In genomic region chr5:2019716-2020115, GRCh38 we compare ENCODE assay signal across 18 cellular contexts.
A peak's percentile ranks its signal among the peaks of the same experiment; 100 is the strongest.
DNase-seq lines count a peak whose midpoint lies in the region; ATAC-seq, FAIRE-seq and TF ChIP-seq lines count a peak whose summit lies in the region.
"Had no signal": no experiment of that assay in that cellular context is flagged by ENCODE, and none has a peak within 500 bp of the region (broad histone marks: within the 10 kb centered on the region; RNA-seq: fewer than 3 reads in every experiment).

No MANE protein-coding gene starts in this region.

- ATAC-seq in stimulated activated naive B cell treated with anti-CD40 and anti-IgM and Interleukin-4, amounts not matched to agents 10 μg/mL and 1 μg/mL and 100 μg/mL, for 72 hours (replicated peaks): no peak
- no peak for ATAC-seq in Right ventricle myocardium inferior
- ATAC-seq: CD8-positive, alpha-beta T cell; GM23338; HCT116 had no signal

- no peaks in the 10 kb centered on the region for H3K36me3 Mint-ChIP-seq in osteocyte (ENCODE audit: unreplicated experiment)
- peaks cover 0 to 2% of the 10 kb centered on the region in 2 donors for H3K36me3 Mint-ChIP-seq in stimulated activated naive B cell treated with anti-CD40 and anti-IgM and Interleukin-4, amounts not matched to agents 10 μg/mL and 1 μg/mL and 100 μg/mL, for 72 hours
- H3K36me3 Mint-ChIP-seq: CD4-positive, CD25-positive, alpha-beta regulatory T cell; CD8-positive, alpha-beta T cell had no signal

- TF ChIP-seq POLR2A in GM12891 (IDR thresholded peaks at IDR 0.05; ENCODE audit: low read depth, low read length): no peak

- H3K9me3 Mint-ChIP-seq in osteocyte (ENCODE audit: unreplicated experiment): no peaks in the 10 kb centered on the region
- H3K9me3 Mint-ChIP-seq in stimulated activated naive B cell treated with anti-CD40 and anti-IgM and Interleukin-4, amounts not matched to agents 10 μg/mL and 1 μg/mL and 100 μg/mL, for 72 hours: no peaks in the 10 kb centered on the region
- H3K9me3 Mint-ChIP-seq: CD8-positive, alpha-beta T cell; GM23338; H9 had no signal

- H3K4me1 Mint-ChIP-seq in osteocyte (ENCODE audit: unreplicated experiment): no peaks in the 10 kb centered on the region
- no peaks in the 10 kb centered on the region for H3K4me1 Mint-ChIP-seq in stimulated activated naive B cell treated with anti-CD40 and anti-IgM and Interleukin-4, amounts not matched to agents 10 μg/mL and 1 μg/mL and 100 μg/mL, for 72 hours
- H3K4me1 Mint-ChIP-seq: CD4-positive, CD25-positive, alpha-beta regulatory T cell; GM23338; H9 had no signal

- H3K4me1 ChIP-seq in BE2C: no peaks in the 10 kb centered on the region
- H3K4me1 ChIP-seq: BLaER1, Caco-2 had no signal

- H3K36me3 ChIP-seq in BE2C: no peaks in the 10 kb centered on the region
- H3K36me3 ChIP-seq: BLaER1 had no signal

- H3K4me3 ChIP-seq in BE2C (ENCODE audit: low read depth, low read length): no peak overlapping the region
- H3K4me3 ChIP-seq: BLaER1, GM23338 had no signal

- no peak overlapping the region for H3K4me3 Mint-ChIP-seq in osteocyte (ENCODE audit: unreplicated experiment)
- no peak overlapping the region for H3K4me3 Mint-ChIP-seq in stimulated activated naive B cell treated with anti-CD40 and anti-IgM and Interleukin-4, amounts not matched to agents 10 μg/mL and 1 μg/mL and 100 μg/mL, for 72 hours
- H3K4me3 Mint-ChIP-seq: CD4-positive, CD25-positive, alpha-beta regulatory T cell; CD8-positive, alpha-beta T cell; GM23338; H9 had no signal

- no peaks in the 10 kb centered on the region for H3K9me3 ChIP-seq in BE2C
- H3K9me3 ChIP-seq: BLaER1, Caco-2 had no signal

- H3K27me3 ChIP-seq in BE2C: no peaks in the 10 kb centered on the region; the same call in none of the 2 replicates
- H3K27me3 ChIP-seq: BLaER1 had no signal

- intact Hi-C loops in Right ventricle myocardium inferior (cut with DNase I): no loop called here

- peaks cover under 1% of the 10 kb centered on the region for H3K27me3 Mint-ChIP-seq in osteocyte (ENCODE audit: unreplicated experiment)
- H3K27me3 Mint-ChIP-seq in stimulated activated naive B cell treated with anti-CD40 and anti-IgM and Interleukin-4, amounts not matched to agents 10 μg/mL and 1 μg/mL and 100 μg/mL, for 72 hours: peaks cover 5 to 18% of the 10 kb centered on the region in 2 donors

- DNase-seq in ecto neural progenitor cell (ENCODE audit: low spot score) (peak; percentile 24), islet precursor cell (peak; percentile 37), osteocyte (ENCODE audit: extremely low spot score, unreplicated experiment) (peak; percentile 60), amniotic stem cell (lab: John Stamatoyannopoulos, UW) (no peak), GM12891 (ENCODE audit: insufficient read length, low spot score) (no peak), Right ventricle myocardium inferior (ENCODE audit: missing footprints) (no peak), BE2C (no peak)
- no peak for DNase-seq in stimulated activated naive B cell treated with anti-CD40 and anti-IgM and Interleukin-4, amounts not matched to agents 10 μg/mL and 1 μg/mL and 100 μg/mL, for 72 hours
- DNase-seq: Caco-2; CD4-positive, CD25-positive, alpha-beta regulatory T cell; CD8-positive, alpha-beta T cell; DMS153; DND-41; H9 had no signal

- TF ChIP-seq CTCF in osteocyte (IDR thresholded peaks at IDR 0.05) (no peak), BE2C (IDR thresholded peaks at IDR 0.05; ENCODE audit: low read depth, low read length) (no peak)

- H3K27ac Mint-ChIP-seq in osteocyte (ENCODE audit: unreplicated experiment): no peak overlapping the region
- peak overlapping the region; percentile 59 for H3K27ac Mint-ChIP-seq in stimulated activated naive B cell treated with anti-CD40 and anti-IgM and Interleukin-4, amounts not matched to agents 10 μg/mL and 1 μg/mL and 100 μg/mL, for 72 hours
- H3K27ac Mint-ChIP-seq: CD4-positive, CD25-positive, alpha-beta regulatory T cell; CD8-positive, alpha-beta T cell; GM23338; H9 had no signal

- no peak for FAIRE-seq in GM12891 (lab: Jason Lieb, UNC)
- FAIRE-seq: G401.6 had no signal

TF ChIP-seq in GM12891, 5 proteins besides CTCF, POLR2A, EP300 and RAD21:
- TF ChIP-seq SPI1 (IDR thresholded peaks at IDR 0.05; ENCODE audit: low read depth, low read length): no peak
- no peak for TF ChIP-seq POLR2AphosphoS5 (IDR thresholded peaks at IDR 0.05; ENCODE audit: low read depth, low read length)
- TF ChIP-seq PAX5 (IDR thresholded peaks at IDR 0.05; ENCODE audit: insufficient read depth, low read length, severe bottlenecking): no peak
- TF ChIP-seq POU2F2 (IDR thresholded peaks at IDR 0.05; ENCODE audit: low read depth, low read length): no peak
- TF ChIP-seq TAF1 (IDR thresholded peaks at IDR 0.05; ENCODE audit: low read depth, low read length): no peak

Comparison
In these comparisons a context has a peak if more than half of its experiments do, and no peak if none do; other contexts are left out.
1. DNase-seq: peak in ecto neural progenitor cell (single experiment), islet precursor cell (single experiment) and osteocyte (single experiment); none in stimulated activated naive B cell treated with anti-CD40 and anti-IgM and Interleukin-4, amounts not matched to agents 10 μg/mL and 1 μg/mL and 100 μg/mL, for 72 hours (single experiment), amniotic stem cell (single experiment), GM12891 (single experiment), Right ventricle myocardium inferior (single experiment) and BE2C (single experiment).